Comparison of ENCODE assay signal across 8 cellular contexts in genomic region chr22:45262931-45263789, GRCh38. TPM values are rescaled to one million over a fixed set of nuclear protein-coding genes. Genes with fewer than 3 reads are reported as not detected.
A peak's percentile ranks its signal among the peaks of the same experiment; 100 is the strongest.
DNase-seq lines count a peak whose midpoint lies in the region; ATAC-seq lines count a peak whose summit lies in the region.

No MANE protein-coding gene starts in this region.

- DNase-seq in CD1c-positive myeloid dendritic cell (ENCODE audit: extremely low spot score) (peak; percentile 84), SK-N-DZ (ENCODE audit: low spot score) (peak; percentile 91), medulla oblongata (ENCODE audit: extremely low spot score) (peak; percentile 67), dermis blood vessel endothelial cell (no peak), activated gamma-delta T cell (lab: John Stamatoyannopoulos, UW) (no peak)

- peak; percentile 61 for ATAC-seq in GM19328 (IDR thresholded peaks at IDR 0.05; ENCODE audit: unreplicated experiment)
- ATAC-seq in HG03196 (IDR thresholded peaks at IDR 0.05; ENCODE audit: unreplicated experiment): peak; percentile 70
- ATAC-seq in GM18519 (IDR thresholded peaks at IDR 0.05; ENCODE audit: low FRiP score, unreplicated experiment): no peak

RNA-seq across cellular contexts. Expression of gene UPK3A, which starts 21.6 kb away (rescaled TPM):
- polyA plus RNA-seq in SK-N-DZ (2014; cell fraction: cytosol; rRNA removed): not detected in 2 replicates
- polyA plus RNA-seq in SK-N-DZ (2014; cell fraction: nucleus; rRNA removed): not detected in 2 replicates
- total RNA-seq in dermis blood vessel endothelial cell: not detected in 2 replicates

RNA-seq across cellular contexts. Expression of gene KIAA0930, which starts 22.5 kb away (rescaled TPM):
- 34.4 and 35.8 TPM in 2 replicates for polyA plus RNA-seq in SK-N-DZ (2014; cell fraction: cytosol; rRNA removed)
- polyA plus RNA-seq in SK-N-DZ (2014; cell fraction: nucleus; rRNA removed): 30.4 and 46.5 TPM in 2 replicates
- total RNA-seq in dermis blood vessel endothelial cell: 73.9 and 81.8 TPM in 2 replicates

RNA-seq across cellular contexts. Expression of gene FAM118A, which starts 46.6 kb away (rescaled TPM):
- polyA plus RNA-seq in SK-N-DZ (2014; cell fraction: cytosol; rRNA removed): 10.1 and 12.7 TPM in 2 replicates
- polyA plus RNA-seq in SK-N-DZ (2014; cell fraction: nucleus; rRNA removed): 15.3 and 20.0 TPM in 2 replicates
- total RNA-seq in dermis blood vessel endothelial cell: 14.2 and 28.6 TPM in 2 replicates

Comparison
In these comparisons a context has a peak if more than half of its experiments do, and no peak if none do; other contexts are left out.
1. DNase-seq: peak in CD1c-positive myeloid dendritic cell (single experiment), SK-N-DZ (single experiment) and medulla oblongata (single experiment); none in dermis blood vessel endothelial cell (single experiment) and activated gamma-delta T cell (single experiment).